8 cellular contexts compared by ENCODE assay signal in the genomic region with DNA sequence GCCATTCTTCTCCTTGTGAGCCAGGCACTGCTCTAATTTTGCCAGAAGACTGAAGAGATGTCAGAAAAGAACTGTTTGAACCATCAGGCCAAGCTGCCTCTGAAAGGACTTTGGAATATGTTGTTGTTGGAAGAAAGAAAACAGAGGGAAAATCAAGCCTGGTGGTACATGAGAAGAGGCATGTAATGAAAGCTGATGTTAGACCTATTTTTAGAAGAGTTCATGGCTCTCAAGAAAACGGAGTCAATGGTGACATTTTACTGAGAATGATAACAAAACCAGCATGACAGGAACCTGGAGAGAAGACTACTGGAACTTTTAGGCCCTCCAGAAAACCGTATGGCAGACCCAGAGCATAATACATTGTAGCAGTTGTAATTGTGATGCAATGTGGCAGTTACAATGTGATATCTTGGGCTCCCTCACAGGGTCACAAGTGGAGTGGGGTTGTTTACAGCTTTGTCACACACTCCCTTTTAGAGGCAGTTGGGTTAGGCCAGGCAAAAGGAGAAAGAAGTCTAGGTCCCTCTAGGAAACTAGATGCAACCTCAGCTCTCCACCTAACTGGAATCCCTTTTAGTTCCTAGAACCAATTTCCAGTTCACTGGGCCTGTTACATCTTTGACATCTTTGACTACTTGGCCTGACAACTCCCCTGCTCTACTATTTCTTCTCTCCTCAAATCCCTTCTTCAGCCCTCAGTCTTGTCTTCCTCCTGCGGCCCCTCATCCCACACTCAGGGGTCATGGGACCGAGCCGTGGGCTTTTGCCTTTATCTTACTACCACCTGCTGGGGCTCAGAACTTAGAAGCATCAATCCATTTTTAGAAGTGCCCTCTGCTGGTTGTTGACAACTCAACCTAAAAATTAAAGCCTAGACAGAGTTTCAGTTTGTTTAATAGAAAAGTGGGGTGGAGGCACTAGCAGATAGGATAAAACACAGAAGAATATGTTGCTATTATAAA.
A peak's percentile ranks its signal among the peaks of the same experiment; 100 is the strongest.
DNase-seq lines count a peak whose midpoint lies in the region; ATAC-seq, FAIRE-seq and TF ChIP-seq lines count a peak whose summit lies in the region.

No MANE protein-coding gene starts in this region.

- no peak for TF ChIP-seq EP300 in A549 (IDR thresholded peaks at IDR 0.05)

- no peak overlapping the region for H3K4me2 ChIP-seq in A549

- no peak overlapping the region for H3K4me3 Mint-ChIP-seq in activated T-cell treated with anti-CD3 and anti-CD28 coated beads, Interleukin-2, amount 50 U/mL, for 72 hours

- peak; percentile 63 for TF ChIP-seq CTCF in A549 (IDR thresholded peaks at IDR 0.05)
- peak; percentile 56 for TF ChIP-seq CTCF in GM12872 (IDR thresholded peaks at IDR 0.05; ENCODE audit: insufficient read depth, low read depth, low read length)

- TF ChIP-seq RAD21 in A549 (conservative IDR thresholded peaks at IDR 0.05 in 1 of 2, IDR thresholded peaks at IDR 0.05 in 1 of 2), result peak; percentile 64 to 67

- H3K4me1 Mint-ChIP-seq in activated T-cell treated with anti-CD3 and anti-CD28 coated beads, Interleukin-2, amount 50 U/mL, for 72 hours (ENCODE audit: low read depth), result peaks cover 38% of the 10 kb centered on the region

- FAIRE-seq in A549 (lab: Jason Lieb, UNC) (no peak), frontal cortex (lab: Jason Lieb, UNC) (no peak)

- peak; percentile 56 to 78; a peak in 3 of 6 replicates for ATAC-seq in A549
- ATAC-seq in HG03565 (IDR thresholded peaks at IDR 0.05; ENCODE audit: unreplicated experiment), result peak; percentile 59
- ATAC-seq in activated T-cell treated with anti-CD3 and anti-CD28 coated beads, Interleukin-2, amount 50 U/mL, for 72 hours (replicated peaks in 1 of 2), result peak; percentile 70 to 80
- ATAC-seq in left lobe of liver, result peak; percentile 65

- peak overlapping the region in 1 of 2 experiments; percentile 16; a peak in 1 of 6 replicates for H3K27ac ChIP-seq in A549

- H3K36me3 Mint-ChIP-seq in activated T-cell treated with anti-CD3 and anti-CD28 coated beads, Interleukin-2, amount 50 U/mL, for 72 hours (ENCODE audit: insufficient read depth in 2 of 2), result peaks cover 7 to 11% of the 10 kb centered on the region in 2 donors

- TF ChIP-seq POLR2A in A549 (IDR thresholded peaks at IDR 0.05; ENCODE audit: low read length), result no peak

- H3K4me3 ChIP-seq in A549, result no peak overlapping the region

- DNase-seq in A549 (ENCODE audit: low read depth in 1 of 2, low spot score in 1 of 2), result peak; percentile 32 to 36
- DNase-seq in activated T-cell treated with anti-CD3 and anti-CD28 coated beads, Interleukin-2, amount 50 U/mL, for 72 hours, result no peak
- no peak for DNase-seq in left lobe of liver (ENCODE audit: low spot score)
- DNase-seq in nucleus accumbens (lab: John Stamatoyannopoulos, UW), result no peak
- no peak for DNase-seq in NCI-H146 (lab: John Stamatoyannopoulos, UW)
- DNase-seq in frontal cortex (ENCODE audit: low spot score in 2 of 2), result no peak

- POLR2A ChIA-PET in A549 (lab: Yijun Ruan, JAX), result no interaction called here

- H3K27me3 Mint-ChIP-seq in activated T-cell treated with anti-CD3 and anti-CD28 coated beads, Interleukin-2, amount 50 U/mL, for 72 hours (ENCODE audit: low read depth), result no peaks in the 10 kb centered on the region

- CTCF ChIA-PET in A549 (lab: Yijun Ruan, JAX), result interaction anchor here (0.6 to 3.7 kb wide), 22 partner anchors 8 to 535 kb away, joined by 3 to 36 read pairs (median 4); partner anchors contain the start of gene RCL1

- H3K9me3 Mint-ChIP-seq in activated T-cell treated with anti-CD3 and anti-CD28 coated beads, Interleukin-2, amount 50 U/mL, for 72 hours, result peaks cover 3 to 5% of the 10 kb centered on the region in 2 donors

- H3K4me1 ChIP-seq in A549, result no peaks in the 10 kb centered on the region

- no peaks in the 10 kb centered on the region for H3K9me3 ChIP-seq in A549

- no peak overlapping the region for H3K27ac Mint-ChIP-seq in activated T-cell treated with anti-CD3 and anti-CD28 coated beads, Interleukin-2, amount 50 U/mL, for 72 hours

- 23% methylated on average over 5 of the region's 5 CpGs for WGBS in A549 (ENCODE audit: missing lambda C conversion rate)

TF ChIP-seq in A549, 52 proteins besides CTCF, POLR2A, EP300 and RAD21:
- TF ChIP-seq, protein P1, sequence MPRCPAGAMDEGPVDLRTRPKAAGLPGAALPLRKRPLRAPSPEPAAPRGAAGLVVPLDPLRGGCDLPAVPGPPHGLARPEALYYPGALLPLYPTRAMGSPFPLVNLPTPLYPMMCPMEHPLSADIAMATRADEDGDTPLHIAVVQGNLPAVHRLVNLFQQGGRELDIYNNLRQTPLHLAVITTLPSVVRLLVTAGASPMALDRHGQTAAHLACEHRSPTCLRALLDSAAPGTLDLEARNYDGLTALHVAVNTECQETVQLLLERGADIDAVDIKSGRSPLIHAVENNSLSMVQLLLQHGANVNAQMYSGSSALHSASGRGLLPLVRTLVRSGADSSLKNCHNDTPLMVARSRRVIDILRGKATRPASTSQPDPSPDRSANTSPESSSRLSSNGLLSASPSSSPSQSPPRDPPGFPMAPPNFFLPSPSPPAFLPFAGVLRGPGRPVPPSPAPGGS (IDR thresholded peaks at IDR 0.05), result no peak
- TF ChIP-seq BHLHE40 (IDR thresholded peaks at IDR 0.05; ENCODE audit: low read depth, low read length) (no peak), PHF8 (IDR thresholded peaks at IDR 0.05; ENCODE audit: borderline replicate concordance, low read depth) (no peak), E2F6 (IDR thresholded peaks at IDR 0.05; ENCODE audit: borderline replicate concordance, low read depth) (no peak), GATA3 (IDR thresholded peaks at IDR 0.05; ENCODE audit: borderline replicate concordance) (no peak), ZNF302 (CRISPR knock-in tag; IDR thresholded peaks at IDR 0.05) (no peak), SMC3 (IDR thresholded peaks at IDR 0.05) (peak; percentile 83), NR3C1 (IDR thresholded peaks at IDR 0.05) (no peak)

Comparison
In these comparisons a context has a peak if more than half of its experiments do, and no peak if none do; other contexts are left out.
1. DNase-seq: peak in A549 (2 of 2); none in activated T-cell treated with anti-CD3 and anti-CD28 coated beads, Interleukin-2, amount 50 U/mL, for 72 hours (0 of 2), left lobe of liver (single experiment), nucleus accumbens (0 of 56), NCI-H146 (single experiment) and frontal cortex (0 of 2).
2. Peak in every context shown above with its lines, with median percentiles within 50 percentile points of each other: ATAC-seq.